Comparison of ENCODE assay signal across 23 cellular contexts in genomic region chr10:112983444-112984056, GRCh38. TPM values are rescaled to one million over a fixed set of nuclear protein-coding genes. Genes with fewer than 3 reads are reported as not detected.
DNase-seq lines count a peak whose midpoint lies in the region; TF ChIP-seq lines count a peak whose summit lies in the region.
"Had no signal": no experiment of that assay in that cellular context is flagged by ENCODE, and none has a peak within 500 bp of the region (broad histone marks: within the 10 kb centered on the region; RNA-seq: fewer than 3 reads in every experiment).

No MANE protein-coding gene starts in this region.

- H3K27me3 ChIP-seq in OCI-LY1 (ENCODE audit: insufficient read depth, low read length): no peaks in the 10 kb centered on the region
- H3K27me3 ChIP-seq: SJSA1 had no signal

- H3F3A ChIP-seq in OCI-LY1 (ENCODE audit: insufficient read depth, low read length): no peaks in the 10 kb centered on the region; the same call in 1 of the 2 replicates

- peak overlapping the region; percentile 98 for H3K27ac ChIP-seq in OCI-LY1 (ENCODE audit: low read depth, low read length, poor library complexity, severe bottlenecking)
- H3K27ac ChIP-seq: SJSA1 had no signal

- no peaks in the 10 kb centered on the region for H3K9me3 ChIP-seq in OCI-LY1 (ENCODE audit: low read length)
- H3K9me3 ChIP-seq: SJSA1 had no signal

- no peak overlapping the region for H2AFZ ChIP-seq in OCI-LY1 (ENCODE audit: low read length)

- peak overlapping the region; percentile 29; the same call in 1 of the 2 replicates for H3K4me2 ChIP-seq in OCI-LY1 (ENCODE audit: low read length)

- peak overlapping the region; percentile 52; the same call in 1 of the 2 replicates for H3K9ac ChIP-seq in OCI-LY1 (ENCODE audit: low read length)

- H3K36me3 Mint-ChIP-seq in activated T-cell treated with anti-CD3 and anti-CD28 coated beads, Interleukin-2, amount 50 U/mL, for 24 hours (ENCODE audit: low read depth): no peaks in the 10 kb centered on the region
- H3K36me3 Mint-ChIP-seq in mesothelial cell of epicardium: peaks cover 6% of the 10 kb centered on the region

- TF ChIP-seq CTCF in OCI-LY1 (IDR thresholded peaks at IDR 0.05; ENCODE audit: low read length) (no peak), mesothelial cell of epicardium (IDR thresholded peaks at IDR 0.05; ENCODE audit: unreplicated experiment) (no peak)

- intact Hi-C loops in posterior cingulate gyrus (cut with DNase I): no loop called here

- H3K36me3 ChIP-seq in OCI-LY1 (ENCODE audit: insufficient read depth, low read length): no peaks in the 10 kb centered on the region

- H4K20me1 ChIP-seq in OCI-LY1 (ENCODE audit: insufficient read depth, low read length): no peaks in the 10 kb centered on the region

- DNase-seq in activated T-cell treated with anti-CD3 and anti-CD28 coated beads, Interleukin-2, amount 50 U/mL, for 24 hours: peak; percentile 29
- DNase-seq in activated T-cell treated with anti-CD3 and anti-CD28 coated beads, Interleukin-2, amount 50 U/mL, for 1 hour: no peak
- DNase-seq in mesothelial cell of epicardium (ENCODE audit: low spot score in 2 of 2, unreplicated experiment in 2 of 2) (no peak), middle frontal gyrus (ENCODE audit: extremely low spot score, low spot score) (no peak), posterior cingulate gyrus (no peak)
- DNase-seq in stimulated activated CD4-positive, alpha-beta T cell treated with anti-CD3 and anti-CD28 coated beads, Interleukin-1b, Interleukin-23, amount 100 ng/mL, for 48 hours: no peak
- DNase-seq: 8988T; DMS53; GF-D8; GOT3; HFFc6; Kasumi-1; NCI-H1048; NCI-H2081; NCI-H2171; NCI-H345; NCI-H524; NCI-H774; NK-92 treated with Interleukin-12 subunit alpha and Interleukin-12 subunit beta, amount 100 ng/mL, for 24 hours; OCI-M1 had no signal

- no peaks in the 10 kb centered on the region for H3K9me3 Mint-ChIP-seq in activated T-cell treated with anti-CD3 and anti-CD28 coated beads, Interleukin-2, amount 50 U/mL, for 24 hours
- H3K9me3 Mint-ChIP-seq in mesothelial cell of epicardium: no peaks in the 10 kb centered on the region
- H3K9me3 Mint-ChIP-seq: CD14-positive monocyte, HFFc6 had no signal

- H3K9me2 ChIP-seq in OCI-LY1 (ENCODE audit: low read depth, low read length): no peaks in the 10 kb centered on the region

- no peak overlapping the region for H3K4me3 Mint-ChIP-seq in activated T-cell treated with anti-CD3 and anti-CD28 coated beads, Interleukin-2, amount 50 U/mL, for 24 hours
- H3K4me3 Mint-ChIP-seq in mesothelial cell of epicardium: no peak overlapping the region
- H3K4me3 Mint-ChIP-seq: CD14-positive monocyte, HFFc6 had no signal

- H3K4me3 ChIP-seq in OCI-LY1 (ENCODE audit: low read depth, low read length, poor library complexity, severe bottlenecking): no peak overlapping the region
- H3K4me3 ChIP-seq: SJSA1 had no signal

- peaks cover 16% of the 10 kb centered on the region; the same call in 1 of the 2 replicates for H3K79me2 ChIP-seq in OCI-LY1 (ENCODE audit: insufficient read depth, low read length)

- H3K4me1 Mint-ChIP-seq in activated T-cell treated with anti-CD3 and anti-CD28 coated beads, Interleukin-2, amount 50 U/mL, for 24 hours (ENCODE audit: low read depth): peaks cover 31% of the 10 kb centered on the region
- peaks cover 55% of the 10 kb centered on the region for H3K4me1 Mint-ChIP-seq in mesothelial cell of epicardium

- H3K27me3 Mint-ChIP-seq in activated T-cell treated with anti-CD3 and anti-CD28 coated beads, Interleukin-2, amount 50 U/mL, for 24 hours: peaks cover 88% of the 10 kb centered on the region
- H3K27me3 Mint-ChIP-seq in mesothelial cell of epicardium (ENCODE audit: low read depth): no peaks in the 10 kb centered on the region

- peaks cover 89% of the 10 kb centered on the region for H3K4me1 ChIP-seq in OCI-LY1 (ENCODE audit: insufficient read depth, low read length, severe bottlenecking)

- no peak overlapping the region for H3K27ac Mint-ChIP-seq in activated T-cell treated with anti-CD3 and anti-CD28 coated beads, Interleukin-2, amount 50 U/mL, for 24 hours
- H3K27ac Mint-ChIP-seq in mesothelial cell of epicardium: peak overlapping the region; percentile 31
- H3K27ac Mint-ChIP-seq: CD14-positive monocyte, HFFc6 had no signal

RNA-seq across cellular contexts. Expression of gene TCF7L2, which starts 33.5 kb away (rescaled TPM):
- total RNA-seq in mesothelial cell of epicardium: 76.4 to 84.0 TPM (median 78.0 TPM) in 3 replicates
